20 cellular contexts compared by ENCODE assay signal in genomic region chr3:194000100-194000499, GRCh38.
DNase-seq lines count a peak whose midpoint lies in the region; ATAC-seq, FAIRE-seq and TF ChIP-seq lines count a peak whose summit lies in the region.
"Had no signal": no experiment of that assay in that cellular context is flagged by ENCODE, and none has a peak within 500 bp of the region (broad histone marks: within the 10 kb centered on the region; RNA-seq: fewer than 3 reads in every experiment).

No MANE protein-coding gene starts in this region.

- no peak overlapping the region for H2BK20ac ChIP-seq in H1 (ENCODE audit: low read length)

- H3K9me3 Mint-ChIP-seq in GM23338 = no peaks in the 10 kb centered on the region; the same call in 2 of the 3 replicates
- H3K9me3 Mint-ChIP-seq: CD4-positive, CD25-positive, alpha-beta regulatory T cell had no signal

- ATAC-seq in GM23338 (no peak), gastrocnemius medialis (peak; percentile 41 to 45), GM19452 (IDR thresholded peaks at IDR 0.05; ENCODE audit: unreplicated experiment) (no peak)
- ATAC-seq: GM12878 had no signal

- H3K9ac ChIP-seq in H1 (replicated peaks in 1 of 4; ENCODE audit: extremely low read depth in 1 of 4, low read depth in 3 of 4, low read length in 3 of 4) = no peak overlapping the region
- no peak overlapping the region for H3K9ac ChIP-seq in mesendoderm (ENCODE audit: low read length)

- no peaks in the 10 kb centered on the region for H3K9me2 ChIP-seq in GM23338 (ENCODE audit: insufficient read depth)

- no peaks in the 10 kb centered on the region for H3K36me3 ChIP-seq in GM23338 (ENCODE audit: insufficient read depth)
- H3K36me3 ChIP-seq in H1 (ENCODE audit: control insufficient read depth in 2 of 4, insufficient read depth in 4 of 4, low read length in 3 of 4) = no peaks in the 10 kb centered on the region
- no peaks in the 10 kb centered on the region for H3K36me3 ChIP-seq in mesendoderm (ENCODE audit: control insufficient read depth, insufficient read depth, low read length)
- no peaks in the 10 kb centered on the region for H3K36me3 ChIP-seq in gastrocnemius medialis
- H3K36me3 ChIP-seq: HAP-1 had no signal

- peaks cover 30% of the 10 kb centered on the region for H3K4me1 ChIP-seq in GM23338 (ENCODE audit: insufficient read depth)
- H3K4me1 ChIP-seq in H1 (replicated peaks in 1 of 4; ENCODE audit: control insufficient read depth in 3 of 4, insufficient read depth in 4 of 4, low read length in 3 of 4) = peaks cover 14 to 28% (median 15%) of the 10 kb centered on the region in 4 experiments
- peaks cover 19% of the 10 kb centered on the region for H3K4me1 ChIP-seq in mesendoderm (ENCODE audit: control insufficient read depth, low read depth, low read length)
- peaks cover 57 to 65% of the 10 kb centered on the region in 2 donors for H3K4me1 ChIP-seq in gastrocnemius medialis

- no peak for TF ChIP-seq RAD21 in H1 (IDR thresholded peaks at IDR 0.05 in 1 of 2, conservative IDR thresholded peaks at IDR 0.05 in 1 of 2; ENCODE audit: low read depth in 2 of 2, low read length in 2 of 2)

- H2BK5ac ChIP-seq in H1 (ENCODE audit: low read depth, low read length) (no peak overlapping the region), mesendoderm (ENCODE audit: low read length) (no peak overlapping the region)

- H2BK15ac ChIP-seq in H1 (ENCODE audit: low read length) (no peak overlapping the region), mesendoderm (replicated peaks; ENCODE audit: low read depth) (no peak overlapping the region)

- TF ChIP-seq POLR2A in H1 (IDR thresholded peaks at IDR 0.05; ENCODE audit: control extremely low read depth in 1 of 2, low read depth in 2 of 2, low read length in 2 of 2) (no peak), gastrocnemius medialis (IDR thresholded peaks at IDR 0.05) (no peak)

- peaks cover 27% of the 10 kb centered on the region for H3K27me3 Mint-ChIP-seq in GM23338 (ENCODE audit: insufficient read depth, low read depth, poor library complexity)

- no peak overlapping the region for H2BK120ac ChIP-seq in H1 (replicated peaks; ENCODE audit: low read depth, low read length)
- H2BK120ac ChIP-seq in mesendoderm (ENCODE audit: low read depth, low read length) = no peak overlapping the region

- no peak overlapping the region for H3K4me2 ChIP-seq in GM23338
- H3K4me2 ChIP-seq in H1 (ENCODE audit: insufficient read depth in 1 of 2, low read depth in 2 of 2, low read length in 2 of 2) = no peak overlapping the region
- no peak overlapping the region for H3K4me2 ChIP-seq in mesendoderm (ENCODE audit: low read length)

- POLR2A ChIA-PET in H1 (lab: Charles Lee; ENCODE audit: partially characterized antibody) = no interaction called here

- no peak overlapping the region for H4K8ac ChIP-seq in H1 (ENCODE audit: extremely low read depth, insufficient read depth, low read length)
- H4K8ac ChIP-seq in mesendoderm (ENCODE audit: low read depth, low read length) = no peak overlapping the region

- FAIRE-seq in H1 (lab: Jason Lieb, UNC) = no peak
- FAIRE-seq: GM12878, HTR-8/SVneo had no signal

- no peaks in the 10 kb centered on the region for H3F3A ChIP-seq in GM23338 (replicated peaks; ENCODE audit: low read depth)

- TF ChIP-seq EP300 in H1 (IDR thresholded peaks at IDR 0.05; ENCODE audit: borderline replicate concordance in 1 of 2, low read depth in 2 of 2, low read length in 2 of 2) = no peak

- no peak overlapping the region for H3K56ac ChIP-seq in H1 (replicated peaks; ENCODE audit: insufficient read length, low read depth, low read length)
- H3K56ac ChIP-seq in mesendoderm (ENCODE audit: low read length) = no peak overlapping the region

- no peak overlapping the region for H3K14ac ChIP-seq in H1 (ENCODE audit: insufficient read length)

- DNase-seq in GM23338 (ENCODE audit: low spot score) (no peak), H1 (ENCODE audit: low read depth in 1 of 2, low spot score in 2 of 2) (no peak), mesendoderm (no peak), gastrocnemius medialis (peak; percentile 73 to 90), GOT3 (lab: John Stamatoyannopoulos, UW) (no peak), iPS-NIHi7 (ENCODE audit: extremely low spot score) (no peak)
- DNase-seq: C1 segment of cervical spinal cord; CD4-positive, CD25-positive, alpha-beta regulatory T cell; CD8-positive, alpha-beta memory T cell; COR-L47; DMS 273 treated with DMSO at 0.1 percent for 48 hours; DMS53; DND-41; EL; KG1 had no signal

- H3K4me3 ChIP-seq in GM23338 = no peak overlapping the region
- no peak overlapping the region for H3K4me3 ChIP-seq in H1 (ENCODE audit: extremely low read depth in 1 of 4, insufficient read depth in 2 of 4, low read depth in 3 of 4, low read length in 4 of 4)
- H3K4me3 ChIP-seq in mesendoderm (ENCODE audit: low read length) = no peak overlapping the region
- H3K4me3 ChIP-seq in gastrocnemius medialis = no peak overlapping the region
- H3K4me3 ChIP-seq: GM12878, HAP-1 had no signal

- H3K79me2 ChIP-seq in GM23338 (replicated peaks; ENCODE audit: insufficient read depth) (no peaks in the 10 kb centered on the region), H1 (ENCODE audit: control insufficient read depth in 1 of 2, insufficient read depth in 2 of 2, low read length in 2 of 2) (no peaks in the 10 kb centered on the region), mesendoderm (ENCODE audit: control insufficient read depth, insufficient read depth, low read length) (no peaks in the 10 kb centered on the region)

- H3K9me3 ChIP-seq in H1 (ENCODE audit: insufficient read depth in 2 of 2, low read depth in 1 of 2, low read length in 1 of 2) (no peaks in the 10 kb centered on the region), gastrocnemius medialis (no peaks in the 10 kb centered on the region)
- H3K9me3 ChIP-seq: HAP-1 had no signal

- no peak overlapping the region for H3K4me3 Mint-ChIP-seq in GM23338
- H3K4me3 Mint-ChIP-seq: B cell; CD4-positive, CD25-positive, alpha-beta regulatory T cell; CD8-positive, alpha-beta memory T cell had no signal

- peak overlapping the region; percentile 54; the same call in 1 of the 2 replicates for H3K27ac Mint-ChIP-seq in GM23338
- H3K27ac Mint-ChIP-seq: B cell; CD4-positive, CD25-positive, alpha-beta regulatory T cell; CD8-positive, alpha-beta memory T cell had no signal

- H4K5ac ChIP-seq in H1 (ENCODE audit: insufficient read length, low read depth, low read length) (no peak overlapping the region), mesendoderm (ENCODE audit: low read length) (no peak overlapping the region)

- WGBS in H1 (ENCODE audit: extremely low coverage in 1 of 2, insufficient coverage in 1 of 2, insufficient read length in 1 of 2, insufficient replicate concordance in 2 of 2, low coverage in 1 of 2, low lambda C conversion rate in 2 of 2, missing lambda C conversion rate in 1 of 2), 2 experiments = 95% methylated on average over 4 of the region's 4 CpGs; no CpG with 5 or more reads in 1 of the 2 experiments
- no CpG with 5 or more reads among the region's 4 CpGs for WGBS in mesendoderm (ENCODE audit: extremely low coverage, insufficient coverage, low lambda C conversion rate)

- no peak overlapping the region for H3K27ac ChIP-seq in GM23338 (ENCODE audit: low read depth)
- no peak overlapping the region for H3K27ac ChIP-seq in H1 (ENCODE audit: low read depth, low read length)
- no peak overlapping the region for H3K27ac ChIP-seq in mesendoderm (ENCODE audit: low read depth, low read length)
- peak overlapping the region; percentile 85 to 90 (median 86) for H3K27ac ChIP-seq in gastrocnemius medialis

- 0 out of 2 replicates have a peak overlapping the region, but pooled peaks have one; percentile 71 for H3K18ac ChIP-seq in H1 (ENCODE audit: extremely low read depth, low read length)
- H3K18ac ChIP-seq in mesendoderm (ENCODE audit: low read length) = no peak overlapping the region

- no peak overlapping the region for H4K91ac ChIP-seq in H1 (replicated peaks; ENCODE audit: insufficient read length, low read length)

- H3K4ac ChIP-seq in H1 (replicated peaks; ENCODE audit: insufficient read length, low read depth, low read length) (no peak overlapping the region), mesendoderm (ENCODE audit: low read depth, low read length) (no peak overlapping the region)

- in situ Hi-C loops in gastrocnemius medialis (cut with MboI; ENCODE audit: low sequenced_read_pairs in 4 of 4) = loop anchor here in 2 of 4 donors (5.0 to 10.0 kb wide), 2 partner anchors 65 to 137 kb away; partner anchors contain the start of gene HES1 (in 1 of the 2)

- no peak overlapping the region for H2BK12ac ChIP-seq in H1 (ENCODE audit: low read depth, low read length)

- H3K23ac ChIP-seq in H1 (ENCODE audit: insufficient read length) = no peak overlapping the region
- H3K23ac ChIP-seq in mesendoderm (ENCODE audit: low read length) = no peak overlapping the region

- no peaks in the 10 kb centered on the region for H3K36me3 Mint-ChIP-seq in GM23338 (ENCODE audit: low read depth)
- H3K36me3 Mint-ChIP-seq: CD4-positive, CD25-positive, alpha-beta regulatory T cell; CD8-positive, alpha-beta memory T cell had no signal

- CTCF ChIA-PET in H1 (lab: Charles Lee; ENCODE audit: partially characterized antibody) = no interaction called here

- H2AFZ ChIP-seq in GM23338 = no peak overlapping the region
- no peak overlapping the region for H2AFZ ChIP-seq in H1 (ENCODE audit: low read length)

- no peaks in the 10 kb centered on the region for H4K20me1 ChIP-seq in GM23338 (replicated peaks; ENCODE audit: insufficient read depth)
- no peaks in the 10 kb centered on the region for H4K20me1 ChIP-seq in H1 (replicated peaks in 1 of 2; ENCODE audit: control insufficient read depth in 1 of 2, insufficient read depth in 2 of 2, low read length in 2 of 2)

- H3K27me3 ChIP-seq in GM23338 (ENCODE audit: insufficient read depth) = peaks cover 21% of the 10 kb centered on the region
- peaks cover 0 to 17% (median 2%) of the 10 kb centered on the region in 4 experiments; a peak in 4 of 7 replicates for H3K27me3 ChIP-seq in H1 (replicated peaks in 1 of 4; ENCODE audit: control insufficient read depth in 3 of 4, extremely low read depth in 1 of 4, insufficient read depth in 3 of 4, low read length in 3 of 4)
- no peaks in the 10 kb centered on the region for H3K27me3 ChIP-seq in mesendoderm (ENCODE audit: insufficient read depth, low read length, poor library complexity)
- H3K27me3 ChIP-seq in gastrocnemius medialis = no peaks in the 10 kb centered on the region

- H3K4me1 Mint-ChIP-seq in GM23338 = peaks cover 41% of the 10 kb centered on the region

- H3K23me2 ChIP-seq in H1 (ENCODE audit: low read depth, low read length) = no peaks in the 10 kb centered on the region; the same call in 1 of the 2 replicates

- H2AK5ac ChIP-seq in H1 (ENCODE audit: low read depth, low read length) (no peak overlapping the region), mesendoderm (ENCODE audit: low read length) (peak overlapping the region; percentile 27)

- H3K79me1 ChIP-seq in H1 (ENCODE audit: low read depth, low read length) = no peaks in the 10 kb centered on the region
- no peaks in the 10 kb centered on the region for H3K79me1 ChIP-seq in mesendoderm (ENCODE audit: low read length)

- intact Hi-C loops in gastrocnemius medialis (cut with DNase I; ENCODE audit: low total_unique reads) = no loop called here

- TF ChIP-seq CTCF in GM23338 (conservative IDR thresholded peaks at IDR 0.05; ENCODE audit: low read depth in 2 of 2) = no peak
- no peak for TF ChIP-seq CTCF in H1 (IDR thresholded peaks at IDR 0.05; ENCODE audit: control extremely low read depth in 1 of 3, insufficient read depth in 1 of 3, low read depth in 1 of 3, low read length in 3 of 3)
- TF ChIP-seq CTCF in gastrocnemius medialis (IDR thresholded peaks at IDR 0.05 in 4 of 5, conservative IDR thresholded peaks at IDR 0.05 in 1 of 5) = no peak

Comparison
In these comparisons a context has a peak if more than half of its experiments do, and no peak if none do; other contexts are left out.
1. ATAC-seq: peak in gastrocnemius medialis (2 of 2); none in GM23338 (single experiment) and GM19452 (single experiment).
2. DNase-seq: peak in gastrocnemius medialis (2 of 2); none in GM23338 (single experiment), H1 (0 of 2), mesendoderm (single experiment), GOT3 (single experiment) and iPS-NIHi7 (single experiment).
3. H3K27ac ChIP-seq: peak in gastrocnemius medialis (4 of 4); none in GM23338 (single experiment), H1 (single experiment) and mesendoderm (single experiment).